Comparison of ENCODE assay signal across 11 cellular contexts in genomic region chr5:55570026-55570425, GRCh38. TPM values are rescaled to one million over a fixed set of nuclear protein-coding genes. Genes with fewer than 3 reads are reported as not detected.
DNase-seq lines count a peak whose midpoint lies in the region; ATAC-seq and TF ChIP-seq lines count a peak whose summit lies in the region.
"Had no signal": no experiment of that assay in that cellular context is flagged by ENCODE, and none has a peak within 500 bp of the region (broad histone marks: within the 10 kb centered on the region; RNA-seq: fewer than 3 reads in every experiment).

No MANE protein-coding gene starts in this region.

- H3K27ac Mint-ChIP-seq in WTC11, result peak overlapping the region; percentile 98
- H3K27ac Mint-ChIP-seq in activated CD4-positive, alpha-beta memory T cell treated with anti-CD3 and anti-CD28 coated beads for 36 hours, result no peak overlapping the region
- H3K27ac Mint-ChIP-seq: memory B cell had no signal

- no peak overlapping the region for H3K4me3 Mint-ChIP-seq in WTC11
- H3K4me3 Mint-ChIP-seq in activated CD4-positive, alpha-beta memory T cell treated with anti-CD3 and anti-CD28 coated beads for 36 hours, result no peak overlapping the region
- H3K4me3 Mint-ChIP-seq: memory B cell had no signal

- DNase-seq in ELF-1 (ENCODE audit: low read depth, low spot score) (peak; percentile 42), WTC11 (ENCODE audit: low spot score) (no peak), glomerular visceral epithelial cell (ENCODE audit: extremely low spot score) (peak; percentile 9), SJCRH30 (no peak), T-helper 2 cell (no peak)
- DNase-seq in activated CD4-positive, alpha-beta memory T cell treated with anti-CD3 and anti-CD28 coated beads for 36 hours, result no peak
- DNase-seq: glutamatergic neuron, NCI-H1092 treated with DMSO at 0.1 percent for 48 hours had no signal

- H3K9me3 Mint-ChIP-seq in WTC11, result no peaks in the 10 kb centered on the region
- no peaks in the 10 kb centered on the region for H3K9me3 Mint-ChIP-seq in activated CD4-positive, alpha-beta memory T cell treated with anti-CD3 and anti-CD28 coated beads for 36 hours
- H3K9me3 Mint-ChIP-seq: memory B cell had no signal

- intact Hi-C loops in activated CD4-positive, alpha-beta memory T cell treated with anti-CD3 and anti-CD28 coated beads for 36 hours (cut with micrococcal nuclease), result no loop called here

- H3K36me3 ChIP-seq in skeletal muscle tissue (ENCODE audit: control insufficient read depth in 3 of 3, insufficient read depth in 3 of 3, low read length in 3 of 3), result no peaks in the 10 kb centered on the region
- H3K36me3 ChIP-seq in SJCRH30, result no peaks in the 10 kb centered on the region

- peaks cover 42% of the 10 kb centered on the region for H3K4me1 Mint-ChIP-seq in WTC11
- no peaks in the 10 kb centered on the region for H3K4me1 Mint-ChIP-seq in activated CD4-positive, alpha-beta memory T cell treated with anti-CD3 and anti-CD28 coated beads for 36 hours (ENCODE audit: low read depth)
- H3K4me1 Mint-ChIP-seq: memory B cell had no signal

- H3K27me3 Mint-ChIP-seq in WTC11 (ENCODE audit: low read depth), result no peaks in the 10 kb centered on the region
- H3K27me3 Mint-ChIP-seq in activated CD4-positive, alpha-beta memory T cell treated with anti-CD3 and anti-CD28 coated beads for 36 hours, result peaks cover 1% of the 10 kb centered on the region
- H3K27me3 Mint-ChIP-seq: memory B cell had no signal

- H3K4me1 ChIP-seq in skeletal muscle tissue (ENCODE audit: control insufficient read depth in 3 of 3, insufficient read depth in 3 of 3, low read length in 3 of 3), result peaks cover 4 to 13% (median 5%) of the 10 kb centered on the region in 3 donors
- H3K4me1 ChIP-seq in SJCRH30, result peaks cover 11% of the 10 kb centered on the region

- CTCF ChIA-PET in WTC11 (lab: Charles Lee), result no interaction called here
- CTCF ChIA-PET in activated CD4-positive, alpha-beta memory T cell treated with anti-CD3 and anti-CD28 coated beads for 36 hours (lab: Charles Lee), result no interaction called here

- H3K9ac ChIP-seq in skeletal muscle tissue (ENCODE audit: low read depth in 1 of 3, low read length in 3 of 3), result no peak overlapping the region

- H3K36me3 Mint-ChIP-seq in WTC11, result no peaks in the 10 kb centered on the region
- H3K36me3 Mint-ChIP-seq in activated CD4-positive, alpha-beta memory T cell treated with anti-CD3 and anti-CD28 coated beads for 36 hours, result no peaks in the 10 kb centered on the region
- H3K36me3 Mint-ChIP-seq: memory B cell had no signal

- peak overlapping the region; percentile 28 for H3K27ac ChIP-seq in skeletal muscle tissue (ENCODE audit: low read depth, low read length)
- no peak overlapping the region for H3K27ac ChIP-seq in SJCRH30

- H3K4me3 ChIP-seq in skeletal muscle tissue (ENCODE audit: low read length in 3 of 3) (no peak overlapping the region), SJCRH30 (no peak overlapping the region)

- ATAC-seq in WTC11 (no peak), HG02852 (IDR thresholded peaks at IDR 0.05; ENCODE audit: unreplicated experiment) (no peak)

- H3K9me3 ChIP-seq in skeletal muscle tissue (ENCODE audit: control insufficient read depth in 3 of 3, low read length in 3 of 3) (no peaks in the 10 kb centered on the region), SJCRH30 (replicated peaks) (no peaks in the 10 kb centered on the region)

- TF ChIP-seq CTCF in WTC11 (IDR thresholded peaks at IDR 0.05), result no peak

- H3K27me3 ChIP-seq in skeletal muscle tissue (ENCODE audit: control insufficient read depth in 3 of 3, insufficient read depth in 3 of 3, low read length in 3 of 3) (no peaks in the 10 kb centered on the region), SJCRH30 (no peaks in the 10 kb centered on the region)

- POLR2A ChIA-PET in WTC11 (lab: Charles Lee), result no interaction called here
- POLR2A ChIA-PET in activated CD4-positive, alpha-beta memory T cell treated with anti-CD3 and anti-CD28 coated beads for 36 hours (lab: Charles Lee), result no interaction called here

TF ChIP-seq in WTC11, 78 proteins besides CTCF, POLR2A, EP300 and RAD21:
- TF ChIP-seq ZNF219 (CRISPR knock-in tag; IDR thresholded peaks at IDR 0.05; ENCODE audit: borderline replicate concordance), result no peak
- no peak for TF ChIP-seq ZNF121 (CRISPR knock-in tag; IDR thresholded peaks at IDR 0.05)
- TF ChIP-seq MAX (CRISPR knock-in tag; IDR thresholded peaks at IDR 0.05), result no peak
- no peak for TF ChIP-seq MXD4 (CRISPR knock-in tag; IDR thresholded peaks at IDR 0.05; ENCODE audit: borderline replicate concordance)
- no peak for TF ChIP-seq ESRRA (CRISPR knock-in tag; IDR thresholded peaks at IDR 0.05; ENCODE audit: borderline replicate concordance)
- TF ChIP-seq, protein P1, sequence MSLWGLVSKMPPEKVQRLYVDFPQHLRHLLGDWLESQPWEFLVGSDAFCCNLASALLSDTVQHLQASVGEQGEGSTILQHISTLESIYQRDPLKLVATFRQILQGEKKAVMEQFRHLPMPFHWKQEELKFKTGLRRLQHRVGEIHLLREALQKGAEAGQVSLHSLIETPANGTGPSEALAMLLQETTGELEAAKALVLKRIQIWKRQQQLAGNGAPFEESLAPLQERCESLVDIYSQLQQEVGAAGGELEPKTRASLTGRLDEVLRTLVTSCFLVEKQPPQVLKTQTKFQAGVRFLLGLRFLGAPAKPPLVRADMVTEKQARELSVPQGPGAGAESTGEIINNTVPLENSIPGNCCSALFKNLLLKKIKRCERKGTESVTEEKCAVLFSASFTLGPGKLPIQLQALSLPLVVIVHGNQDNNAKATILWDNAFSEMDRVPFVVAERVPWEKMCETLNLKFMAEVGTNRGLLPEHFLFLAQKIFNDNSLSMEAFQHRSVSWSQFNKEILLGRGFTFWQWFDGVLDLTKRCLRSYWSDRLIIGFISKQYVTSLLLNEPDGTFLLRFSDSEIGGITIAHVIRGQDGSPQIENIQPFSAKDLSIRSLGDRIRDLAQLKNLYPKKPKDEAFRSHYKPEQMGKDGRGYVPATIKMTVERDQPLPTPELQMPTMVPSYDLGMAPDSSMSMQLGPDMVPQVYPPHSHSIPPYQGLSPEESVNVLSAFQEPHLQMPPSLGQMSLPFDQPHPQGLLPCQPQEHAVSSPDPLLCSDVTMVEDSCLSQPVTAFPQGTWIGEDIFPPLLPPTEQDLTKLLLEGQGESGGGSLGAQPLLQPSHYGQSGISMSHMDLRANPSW (CRISPR knock-in tag; conservative IDR thresholded peaks at IDR 0.05; ENCODE audit: low read depth), result no peak
- no peak for TF ChIP-seq AFF4 (CRISPR knock-in tag; IDR thresholded peaks at IDR 0.05; ENCODE audit: borderline replicate concordance)
- no peak for TF ChIP-seq FOXJ3 (CRISPR knock-in tag; IDR thresholded peaks at IDR 0.05; ENCODE audit: borderline replicate concordance)
TF ChIP-seq in WTC11: peak in this region for 0.

RNA-seq across cellular contexts. Expression of gene PLPP1, which starts 35.3 kb away (rescaled TPM):
- total RNA-seq in WTC11 (2021) (38.2 to 43.2 TPM (median 40.9 TPM) in 3 replicates), skeletal muscle tissue (101 TPM)
- 1 to 10 TPM; 6.7 to 7.2 TPM for total RNA-seq in activated CD4-positive, alpha-beta memory T cell treated with anti-CD3 and anti-CD28 coated beads for 36 hours
- total RNA-seq in SJCRH30 (2014; rRNA removed; shearing (Covaris generic)), result 31.3 and 35.1 TPM in 2 replicates

Comparison
In these comparisons a context has a peak if more than half of its experiments do, and no peak if none do; other contexts are left out.
1. DNase-seq: peak in ELF-1 (single experiment) and glomerular visceral epithelial cell (single experiment); none in WTC11 (single experiment), activated CD4-positive, alpha-beta memory T cell treated with anti-CD3 and anti-CD28 coated beads for 36 hours (single experiment), SJCRH30 (0 of 2) and T-helper 2 cell (0 of 5).